Comparison of ENCODE assay signal across 25 cellular contexts in the genomic region with DNA sequence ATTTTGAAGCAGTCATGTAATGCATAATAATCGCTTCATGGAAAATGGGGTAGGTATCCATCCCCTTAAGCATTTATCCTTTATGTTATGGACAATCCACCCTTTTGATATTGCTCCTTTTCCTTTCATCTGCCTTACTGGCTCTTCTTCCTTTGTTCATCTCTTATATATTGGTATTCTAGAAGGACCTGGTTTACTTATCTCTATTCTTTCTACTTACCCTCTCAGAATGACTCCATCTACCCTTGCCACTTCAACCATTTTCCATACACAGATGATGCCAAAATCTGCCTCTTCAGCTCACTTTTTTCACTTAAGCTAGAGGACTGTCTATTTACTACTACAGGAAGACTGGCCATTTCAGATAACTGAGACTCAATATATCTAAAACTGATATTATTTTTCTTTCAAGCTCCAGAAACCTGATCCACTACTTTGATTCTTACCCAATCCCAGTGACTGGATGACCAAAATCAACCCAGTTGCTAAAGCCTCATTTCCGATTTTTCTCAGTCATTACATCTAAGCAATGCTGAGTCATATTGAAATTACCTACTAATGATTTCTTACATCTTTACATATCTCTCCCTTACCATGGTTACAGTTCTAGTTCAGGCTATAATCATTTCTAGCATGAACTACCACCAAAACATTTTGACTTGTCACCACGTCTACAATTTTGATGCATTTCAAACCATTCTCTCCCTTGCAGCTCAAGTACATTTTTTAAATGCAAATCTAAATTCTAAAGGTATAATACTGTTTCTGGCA.
DNase-seq lines count a peak whose midpoint lies in the region; ATAC-seq, FAIRE-seq and TF ChIP-seq lines count a peak whose summit lies in the region.
"Had no signal": no experiment of that assay in that cellular context is flagged by ENCODE, and none has a peak within 500 bp of the region (broad histone marks: within the 10 kb centered on the region; RNA-seq: fewer than 3 reads in every experiment).

No MANE protein-coding gene starts in this region.

- CTCF ChIA-PET in A549 (lab: Yijun Ruan, JAX), result no interaction called here

- H3K27ac ChIP-seq in A549, result no peak overlapping the region
- H3K27ac ChIP-seq: esophagus squamous epithelium, stomach, transverse colon had no signal

- no peaks in the 10 kb centered on the region for H3K9me3 ChIP-seq in A549
- H3K9me3 ChIP-seq: esophagus squamous epithelium, stomach, transverse colon had no signal

- TF ChIP-seq EP300 in A549 (IDR thresholded peaks at IDR 0.05), result no peak

- WGBS in A549 (ENCODE audit: missing lambda C conversion rate), result 21% methylated on average over 3 of the region's 3 CpGs

- H3K4me2 ChIP-seq in A549, result no peak overlapping the region

- DNase-seq in A549 (ENCODE audit: low read depth in 1 of 2, low spot score in 1 of 2) (no peak), SK-N-DZ (ENCODE audit: low spot score) (no peak), hepatic stellate cell (ENCODE audit: low spot score) (no peak), HuH-7 (ENCODE audit: low spot score) (no peak), NCI-H748 treated with DMSO at 0.1 percent for 48 hours (lab: John Stamatoyannopoulos, UW) (no peak)
- DNase-seq: activated CD4-positive, alpha-beta T cell treated with anti-CD3 and anti-CD28 coated beads, Interleukin-2, amount 50 U/mL, for 1 hour; activated naive CD8-positive, alpha-beta T cell treated with anti-CD3 and anti-CD28 coated beads, Interleukin-2, amount 10 ng/mL, durations not matched to agents 7 days and 5 days; DMS153; esophagus squamous epithelium; GDM1; H7; MM.1S; naive B cell; NCI-H1694; NCI-H82; occipital lobe; OCI-M1; stimulated activated CD4-positive, alpha-beta T cell treated with anti-CD3 and anti-CD28 coated beads, Interleukin-4, amount 100 ng/mL, for 4 hours; stomach; transverse colon had no signal

- POLR2A ChIA-PET in A549 (lab: Yijun Ruan, JAX), result no interaction called here

- no peak for TF ChIP-seq POLR2A in A549 (IDR thresholded peaks at IDR 0.05; ENCODE audit: low read length)

- no peaks in the 10 kb centered on the region for H3K4me1 ChIP-seq in A549
- H3K4me1 ChIP-seq: esophagus squamous epithelium, stomach, transverse colon had no signal

- ATAC-seq in A549 (no peak), GM18517 (IDR thresholded peaks at IDR 0.05; ENCODE audit: unreplicated experiment) (peak; percentile 88), GM21786 (IDR thresholded peaks at IDR 0.05; ENCODE audit: unreplicated experiment) (peak; percentile 76), HG03558 (IDR thresholded peaks at IDR 0.05; ENCODE audit: extremely low read depth, unreplicated experiment) (peak; percentile 97)
- ATAC-seq: Right ventricle myocardium inferior had no signal

- no peak overlapping the region for H3K4me3 ChIP-seq in A549
- H3K4me3 ChIP-seq: esophagus squamous epithelium, stomach, transverse colon had no signal

- TF ChIP-seq CTCF in A549 (IDR thresholded peaks at IDR 0.05), result no peak

- TF ChIP-seq RAD21 in A549 (conservative IDR thresholded peaks at IDR 0.05 in 1 of 2, IDR thresholded peaks at IDR 0.05 in 1 of 2), result no peak

- FAIRE-seq in A549 (lab: Jason Lieb, UNC), result peak; percentile 13
- FAIRE-seq: TTC549 had no signal

TF ChIP-seq in A549, 52 proteins besides CTCF, POLR2A, EP300 and RAD21:
- TF ChIP-seq, protein P1, sequence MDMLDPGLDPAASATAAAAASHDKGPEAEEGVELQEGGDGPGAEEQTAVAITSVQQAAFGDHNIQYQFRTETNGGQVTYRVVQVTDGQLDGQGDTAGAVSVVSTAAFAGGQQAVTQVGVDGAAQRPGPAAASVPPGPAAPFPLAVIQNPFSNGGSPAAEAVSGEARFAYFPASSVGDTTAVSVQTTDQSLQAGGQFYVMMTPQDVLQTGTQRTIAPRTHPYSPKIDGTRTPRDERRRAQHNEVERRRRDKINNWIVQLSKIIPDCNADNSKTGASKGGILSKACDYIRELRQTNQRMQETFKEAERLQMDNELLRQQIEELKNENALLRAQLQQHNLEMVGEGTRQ (IDR thresholded peaks at IDR 0.05), result no peak
- TF ChIP-seq MAZ (IDR thresholded peaks at IDR 0.05; ENCODE audit: borderline replicate concordance, low read depth, low read length) (no peak), ESRRA (IDR thresholded peaks at IDR 0.05; ENCODE audit: borderline replicate concordance, low read length) (no peak), RARB (CRISPR knock-in tag; IDR thresholded peaks at IDR 0.05) (no peak), CBX2 (IDR thresholded peaks at IDR 0.05; ENCODE audit: borderline replicate concordance, low read depth) (no peak), RCOR1 (IDR thresholded peaks at IDR 0.05; ENCODE audit: low read depth, low read length) (no peak), ZFP36 (IDR thresholded peaks at IDR 0.05; ENCODE audit: borderline replicate concordance, partially characterized antibody) (no peak)
- TF ChIP-seq, protein P2, sequence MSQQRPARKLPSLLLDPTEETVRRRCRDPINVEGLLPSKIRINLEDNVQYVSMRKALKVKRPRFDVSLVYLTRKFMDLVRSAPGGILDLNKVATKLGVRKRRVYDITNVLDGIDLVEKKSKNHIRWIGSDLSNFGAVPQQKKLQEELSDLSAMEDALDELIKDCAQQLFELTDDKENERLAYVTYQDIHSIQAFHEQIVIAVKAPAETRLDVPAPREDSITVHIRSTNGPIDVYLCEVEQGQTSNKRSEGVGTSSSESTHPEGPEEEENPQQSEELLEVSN (IDR thresholded peaks at IDR 0.05; ENCODE audit: borderline replicate concordance, low read depth), result no peak
- TF ChIP-seq, protein P3, sequence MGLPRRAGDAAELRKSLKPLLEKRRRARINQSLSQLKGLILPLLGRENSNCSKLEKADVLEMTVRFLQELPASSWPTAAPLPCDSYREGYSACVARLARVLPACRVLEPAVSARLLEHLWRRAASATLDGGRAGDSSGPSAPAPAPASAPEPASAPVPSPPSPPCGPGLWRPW (IDR thresholded peaks at IDR 0.05), result no peak
- TF ChIP-seq, protein P4, sequence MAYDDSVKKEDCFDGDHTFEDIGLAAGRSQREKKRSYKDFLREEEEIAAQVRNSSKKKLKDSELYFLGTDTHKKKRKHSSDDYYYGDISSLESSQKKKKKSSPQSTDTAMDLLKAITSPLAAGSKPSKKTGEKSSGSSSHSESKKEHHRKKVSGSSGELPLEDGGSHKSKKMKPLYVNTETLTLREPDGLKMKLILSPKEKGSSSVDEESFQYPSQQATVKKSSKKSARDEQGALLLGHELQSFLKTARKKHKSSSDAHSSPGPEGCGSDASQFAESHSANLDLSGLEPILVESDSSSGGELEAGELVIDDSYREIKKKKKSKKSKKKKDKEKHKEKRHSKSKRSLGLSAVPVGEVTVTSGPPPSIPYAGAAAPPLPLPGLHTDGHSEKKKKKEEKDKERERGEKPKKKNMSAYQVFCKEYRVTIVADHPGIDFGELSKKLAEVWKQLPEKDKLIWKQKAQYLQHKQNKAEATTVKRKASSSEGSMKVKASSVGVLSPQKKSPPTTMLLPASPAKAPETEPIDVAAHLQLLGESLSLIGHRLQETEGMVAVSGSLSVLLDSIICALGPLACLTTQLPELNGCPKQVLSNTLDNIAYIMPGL (CRISPR knock-in tag; IDR thresholded peaks at IDR 0.05; ENCODE audit: borderline replicate concordance), result no peak

Comparison
In these comparisons a context has a peak if more than half of its experiments do, and no peak if none do; other contexts are left out.
1. ATAC-seq: peak in GM18517 (single experiment), GM21786 (single experiment) and HG03558 (single experiment); none in A549 (0 of 2).